Comparison of ENCODE assay signal across 8 cellular contexts in the genomic region with DNA sequence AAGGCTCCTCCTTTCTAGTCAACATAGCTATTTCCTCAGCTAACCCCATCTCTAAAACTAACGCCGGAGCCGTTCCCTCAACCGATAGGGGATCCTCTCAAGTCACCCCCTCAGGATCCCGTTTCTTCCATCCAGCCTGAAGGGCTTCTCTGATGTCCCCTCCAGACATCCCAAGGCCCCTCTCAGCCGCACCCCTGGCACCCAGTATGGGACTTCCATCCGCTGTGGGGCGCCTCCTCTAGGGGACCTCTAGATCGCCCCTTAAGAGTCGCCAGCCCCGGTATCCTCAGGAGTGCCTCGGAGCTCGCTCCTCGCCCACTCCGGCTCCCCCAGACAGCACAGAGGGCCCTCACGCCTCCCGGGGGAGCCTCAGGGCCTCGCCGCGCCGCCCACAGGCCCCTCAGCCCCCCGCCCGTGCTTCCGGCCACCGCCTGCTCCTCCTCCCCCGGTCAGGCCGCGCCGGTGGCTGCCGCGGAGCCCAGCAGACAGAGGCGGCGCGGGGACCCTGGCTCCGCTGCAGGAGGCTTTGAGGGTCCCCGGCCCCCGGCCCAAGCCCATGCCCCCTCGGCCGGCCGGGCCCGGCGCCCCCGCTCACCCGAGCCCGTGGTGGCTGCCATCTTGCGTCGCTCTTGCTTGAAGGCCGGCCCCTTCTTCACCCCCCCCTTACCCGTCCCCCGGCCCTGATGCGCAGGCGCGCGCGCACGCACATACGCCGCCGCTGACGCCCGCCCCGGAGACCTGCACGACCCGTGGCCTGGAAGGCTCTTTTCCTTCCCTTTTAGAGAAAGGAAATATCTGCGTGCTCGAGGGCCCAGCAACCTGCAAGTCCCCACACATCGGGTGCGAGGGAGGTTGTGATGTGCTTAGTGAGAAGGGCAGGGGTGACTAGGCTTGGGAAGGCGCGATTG. TPM values are rescaled to one million over a fixed set of nuclear protein-coding genes. Genes with fewer than 3 reads are reported as not detected.
A peak's percentile ranks its signal among the peaks of the same experiment; 100 is the strongest.
DNase-seq lines count a peak whose midpoint lies in the region; ATAC-seq and TF ChIP-seq lines count a peak whose summit lies in the region.

A gene (minus strand): TSS at position 639 of the 908 bp plus-strand sequence. CDS start 22 bp downstream, at position 617.

- under 1% methylated on average over 70 of the region's 70 CpGs for WGBS in liver

- no peaks in the 10 kb centered on the region for H3K27me3 ChIP-seq in liver (ENCODE audit: control insufficient read depth in 4 of 4, insufficient read depth in 4 of 4, low read length in 3 of 4)

- H3K4me3 ChIP-seq in AG04449 (ENCODE audit: low read depth, low read length) (peak within 1 kb of the TSS; percentile 89), liver (ENCODE audit: low read depth in 1 of 3, low read length in 3 of 3) (peak within 1 kb of the TSS; percentile 78 to 91 (median 83))

- POLR2A ChIA-PET in AG04449 (lab: Yijun Ruan, JAX), result interaction anchor here (0.6 to 1.4 kb wide), 4 partner anchors 15 to 54 kb away, joined by 3 to 4 read pairs (median 4); no protein-coding TSS in a partner anchor

- peak within 1 kb of the TSS; percentile 83 to 97 for H3K27ac ChIP-seq in liver (ENCODE audit: low read depth in 1 of 2, low read length in 2 of 2)

- H3K9ac ChIP-seq in liver (ENCODE audit: low read depth in 1 of 2, low read length in 2 of 2), result peak within 1 kb of the TSS; percentile 77 to 99

- H3K9me3 ChIP-seq in liver (ENCODE audit: control insufficient read depth in 4 of 4, low read length in 3 of 4), result no peaks in the 10 kb centered on the region

- no peak for DNase-seq in AG04449 (ENCODE audit: low read depth, low spot score)
- DNase-seq in NCI-H82 (lab: John Stamatoyannopoulos, UW), result peak; percentile 89
- DNase-seq in activated CD4-positive, alpha-beta T cell treated with anti-CD3 and anti-CD28 coated beads, Interleukin-2, amount 50 U/mL, for 48 hours, result peak; percentile 88 to 91
- DNase-seq in dermis blood vessel endothelial cell, result peak; percentile 95
- peak; percentile 88 for DNase-seq in stimulated activated CD4-positive, alpha-beta T cell treated with anti-CD3 and anti-CD28 coated beads, Interleukin-4, amount 100 ng/mL, for 1 hour

- TF ChIP-seq CTCF in AG04449 (IDR thresholded peaks at IDR 0.05; ENCODE audit: insufficient read depth, low read length, missing control alignments), result peak; percentile 43
- no peak for TF ChIP-seq CTCF in liver (IDR thresholded peaks at IDR 0.05; ENCODE audit: low read depth, low read length, missing input control)

- CTCF ChIA-PET in AG04449 (lab: Yijun Ruan, JAX), result interaction anchor here (0.6 to 2.1 kb wide), 8 partner anchors 10 to 408 kb away, joined by 3 to 8 read pairs (median 4); no protein-coding TSS in a partner anchor

- no peaks in the 10 kb centered on the region for H3K36me3 ChIP-seq in liver (ENCODE audit: control insufficient read depth in 4 of 4, insufficient read depth in 3 of 4, low read depth in 1 of 4, low read length in 3 of 4)

- TF ChIP-seq RAD21 in liver (IDR thresholded peaks at IDR 0.05), result no peak

- peaks cover 9 to 55% (median 49%) of the 10 kb centered on the region in 4 donors for H3K4me1 ChIP-seq in liver (ENCODE audit: control insufficient read depth in 4 of 4, insufficient read depth in 4 of 4, low read length in 3 of 4)

- peak; percentile 56 for ATAC-seq in GM19023 (IDR thresholded peaks at IDR 0.05; ENCODE audit: unreplicated experiment)
- peak; percentile 32 for ATAC-seq in HG03571 (IDR thresholded peaks at IDR 0.05; ENCODE audit: unreplicated experiment)

TF ChIP-seq in liver, 16 proteins besides CTCF, POLR2A, EP300 and RAD21:
- TF ChIP-seq SP1 (IDR thresholded peaks at IDR 0.05) (peak; percentile 52), YY1 (IDR thresholded peaks at IDR 0.05) (peak; percentile 89), GABPA (IDR thresholded peaks at IDR 0.05 in 1 of 2, conservative IDR thresholded peaks at IDR 0.05 in 1 of 2) (peak in 1 of 2 donors; percentile 67), HNF4G (IDR thresholded peaks at IDR 0.05) (no peak), RXRA (IDR thresholded peaks at IDR 0.05) (peak; percentile 19 to 31), NR2F2 (IDR thresholded peaks at IDR 0.05) (peak; percentile 62)
- TF ChIP-seq, protein P1, sequence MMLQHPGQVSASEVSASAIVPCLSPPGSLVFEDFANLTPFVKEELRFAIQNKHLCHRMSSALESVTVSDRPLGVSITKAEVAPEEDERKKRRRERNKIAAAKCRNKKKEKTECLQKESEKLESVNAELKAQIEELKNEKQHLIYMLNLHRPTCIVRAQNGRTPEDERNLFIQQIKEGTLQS (IDR thresholded peaks at IDR 0.05), result no peak
- TF ChIP-seq, protein P2, sequence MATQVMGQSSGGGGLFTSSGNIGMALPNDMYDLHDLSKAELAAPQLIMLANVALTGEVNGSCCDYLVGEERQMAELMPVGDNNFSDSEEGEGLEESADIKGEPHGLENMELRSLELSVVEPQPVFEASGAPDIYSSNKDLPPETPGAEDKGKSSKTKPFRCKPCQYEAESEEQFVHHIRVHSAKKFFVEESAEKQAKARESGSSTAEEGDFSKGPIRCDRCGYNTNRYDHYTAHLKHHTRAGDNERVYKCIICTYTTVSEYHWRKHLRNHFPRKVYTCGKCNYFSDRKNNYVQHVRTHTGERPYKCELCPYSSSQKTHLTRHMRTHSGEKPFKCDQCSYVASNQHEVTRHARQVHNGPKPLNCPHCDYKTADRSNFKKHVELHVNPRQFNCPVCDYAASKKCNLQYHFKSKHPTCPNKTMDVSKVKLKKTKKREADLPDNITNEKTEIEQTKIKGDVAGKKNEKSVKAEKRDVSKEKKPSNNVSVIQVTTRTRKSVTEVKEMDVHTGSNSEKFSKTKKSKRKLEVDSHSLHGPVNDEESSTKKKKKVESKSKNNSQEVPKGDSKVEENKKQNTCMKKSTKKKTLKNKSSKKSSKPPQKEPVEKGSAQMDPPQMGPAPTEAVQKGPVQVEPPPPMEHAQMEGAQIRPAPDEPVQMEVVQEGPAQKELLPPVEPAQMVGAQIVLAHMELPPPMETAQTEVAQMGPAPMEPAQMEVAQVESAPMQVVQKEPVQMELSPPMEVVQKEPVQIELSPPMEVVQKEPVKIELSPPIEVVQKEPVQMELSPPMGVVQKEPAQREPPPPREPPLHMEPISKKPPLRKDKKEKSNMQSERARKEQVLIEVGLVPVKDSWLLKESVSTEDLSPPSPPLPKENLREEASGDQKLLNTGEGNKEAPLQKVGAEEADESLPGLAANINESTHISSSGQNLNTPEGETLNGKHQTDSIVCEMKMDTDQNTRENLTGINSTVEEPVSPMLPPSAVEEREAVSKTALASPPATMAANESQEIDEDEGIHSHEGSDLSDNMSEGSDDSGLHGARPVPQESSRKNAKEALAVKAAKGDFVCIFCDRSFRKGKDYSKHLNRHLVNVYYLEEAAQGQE (IDR thresholded peaks at IDR 0.05), result peak; percentile 38

RNA-seq across cellular contexts. Expression of the gene that starts here (rescaled TPM):
- total RNA-seq in dermis blood vessel endothelial cell (33.5 and 62.6 TPM in 2 replicates), liver (10 to 100 TPM; 27.9 to 29.7 TPM)
- polyA plus RNA-seq in liver, result 10 to 100 TPM; 38.8 to 53.0 TPM
